Comparison of ENCODE assay signal across 1 cellular context in the genomic region with DNA sequence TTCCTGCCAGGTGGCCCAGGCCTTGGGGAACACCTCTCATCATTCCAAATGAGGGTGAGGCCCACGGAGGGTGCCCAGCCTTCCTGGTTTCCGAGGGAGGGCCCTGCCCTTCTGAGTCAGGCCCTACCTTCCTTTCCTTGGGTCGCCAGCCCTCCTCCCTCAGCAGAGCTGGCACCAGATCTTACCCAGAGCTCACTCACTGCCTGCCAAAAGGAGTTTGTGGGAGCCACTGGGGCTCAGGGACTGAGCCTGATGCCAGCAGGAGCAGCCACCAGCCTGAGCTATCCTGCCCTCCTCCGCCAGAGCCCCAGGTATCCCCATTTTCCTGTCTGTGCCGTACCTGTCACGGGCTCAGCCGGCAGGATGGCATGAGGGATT.
TF ChIP-seq lines count a peak whose summit lies in the region.

No MANE protein-coding gene starts in this region.

TF ChIP-seq in SK-N-SH, 30 proteins besides CTCF, POLR2A, EP300 and RAD21 (continued from another document):
- TF ChIP-seq, protein P1, sequence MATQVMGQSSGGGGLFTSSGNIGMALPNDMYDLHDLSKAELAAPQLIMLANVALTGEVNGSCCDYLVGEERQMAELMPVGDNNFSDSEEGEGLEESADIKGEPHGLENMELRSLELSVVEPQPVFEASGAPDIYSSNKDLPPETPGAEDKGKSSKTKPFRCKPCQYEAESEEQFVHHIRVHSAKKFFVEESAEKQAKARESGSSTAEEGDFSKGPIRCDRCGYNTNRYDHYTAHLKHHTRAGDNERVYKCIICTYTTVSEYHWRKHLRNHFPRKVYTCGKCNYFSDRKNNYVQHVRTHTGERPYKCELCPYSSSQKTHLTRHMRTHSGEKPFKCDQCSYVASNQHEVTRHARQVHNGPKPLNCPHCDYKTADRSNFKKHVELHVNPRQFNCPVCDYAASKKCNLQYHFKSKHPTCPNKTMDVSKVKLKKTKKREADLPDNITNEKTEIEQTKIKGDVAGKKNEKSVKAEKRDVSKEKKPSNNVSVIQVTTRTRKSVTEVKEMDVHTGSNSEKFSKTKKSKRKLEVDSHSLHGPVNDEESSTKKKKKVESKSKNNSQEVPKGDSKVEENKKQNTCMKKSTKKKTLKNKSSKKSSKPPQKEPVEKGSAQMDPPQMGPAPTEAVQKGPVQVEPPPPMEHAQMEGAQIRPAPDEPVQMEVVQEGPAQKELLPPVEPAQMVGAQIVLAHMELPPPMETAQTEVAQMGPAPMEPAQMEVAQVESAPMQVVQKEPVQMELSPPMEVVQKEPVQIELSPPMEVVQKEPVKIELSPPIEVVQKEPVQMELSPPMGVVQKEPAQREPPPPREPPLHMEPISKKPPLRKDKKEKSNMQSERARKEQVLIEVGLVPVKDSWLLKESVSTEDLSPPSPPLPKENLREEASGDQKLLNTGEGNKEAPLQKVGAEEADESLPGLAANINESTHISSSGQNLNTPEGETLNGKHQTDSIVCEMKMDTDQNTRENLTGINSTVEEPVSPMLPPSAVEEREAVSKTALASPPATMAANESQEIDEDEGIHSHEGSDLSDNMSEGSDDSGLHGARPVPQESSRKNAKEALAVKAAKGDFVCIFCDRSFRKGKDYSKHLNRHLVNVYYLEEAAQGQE (IDR thresholded peaks at IDR 0.05; ENCODE audit: low read depth, low read length) = no peak
- TF ChIP-seq RFX5 (IDR thresholded peaks at IDR 0.05; ENCODE audit: low read length) (no peak), FOXM1 (IDR thresholded peaks at IDR 0.05; ENCODE audit: low read depth) (no peak), FOXJ3 (CRISPR knock-in tag; IDR thresholded peaks at IDR 0.05) (no peak), TAF1 (IDR thresholded peaks at IDR 0.05; ENCODE audit: borderline replicate concordance, low read depth, low read length) (no peak), NRF1 (IDR thresholded peaks at IDR 0.05; ENCODE audit: low read depth, low read length) (no peak), TCF12 (IDR thresholded peaks at IDR 0.05) (no peak), ELF1 (IDR thresholded peaks at IDR 0.05) (no peak), CHD2 (IDR thresholded peaks at IDR 0.05; ENCODE audit: low read length, partially characterized antibody) (no peak), MXI1 (IDR thresholded peaks at IDR 0.05; ENCODE audit: low read depth, low read length) (no peak)
- TF ChIP-seq, protein P2, sequence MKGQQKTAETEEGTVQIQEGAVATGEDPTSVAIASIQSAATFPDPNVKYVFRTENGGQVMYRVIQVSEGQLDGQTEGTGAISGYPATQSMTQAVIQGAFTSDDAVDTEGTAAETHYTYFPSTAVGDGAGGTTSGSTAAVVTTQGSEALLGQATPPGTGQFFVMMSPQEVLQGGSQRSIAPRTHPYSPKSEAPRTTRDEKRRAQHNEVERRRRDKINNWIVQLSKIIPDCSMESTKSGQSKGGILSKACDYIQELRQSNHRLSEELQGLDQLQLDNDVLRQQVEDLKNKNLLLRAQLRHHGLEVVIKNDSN (IDR thresholded peaks at IDR 0.05; ENCODE audit: borderline replicate concordance, low read depth) = no peak
